ENCODE assay signal across 11 cellular contexts in the genomic region with DNA sequence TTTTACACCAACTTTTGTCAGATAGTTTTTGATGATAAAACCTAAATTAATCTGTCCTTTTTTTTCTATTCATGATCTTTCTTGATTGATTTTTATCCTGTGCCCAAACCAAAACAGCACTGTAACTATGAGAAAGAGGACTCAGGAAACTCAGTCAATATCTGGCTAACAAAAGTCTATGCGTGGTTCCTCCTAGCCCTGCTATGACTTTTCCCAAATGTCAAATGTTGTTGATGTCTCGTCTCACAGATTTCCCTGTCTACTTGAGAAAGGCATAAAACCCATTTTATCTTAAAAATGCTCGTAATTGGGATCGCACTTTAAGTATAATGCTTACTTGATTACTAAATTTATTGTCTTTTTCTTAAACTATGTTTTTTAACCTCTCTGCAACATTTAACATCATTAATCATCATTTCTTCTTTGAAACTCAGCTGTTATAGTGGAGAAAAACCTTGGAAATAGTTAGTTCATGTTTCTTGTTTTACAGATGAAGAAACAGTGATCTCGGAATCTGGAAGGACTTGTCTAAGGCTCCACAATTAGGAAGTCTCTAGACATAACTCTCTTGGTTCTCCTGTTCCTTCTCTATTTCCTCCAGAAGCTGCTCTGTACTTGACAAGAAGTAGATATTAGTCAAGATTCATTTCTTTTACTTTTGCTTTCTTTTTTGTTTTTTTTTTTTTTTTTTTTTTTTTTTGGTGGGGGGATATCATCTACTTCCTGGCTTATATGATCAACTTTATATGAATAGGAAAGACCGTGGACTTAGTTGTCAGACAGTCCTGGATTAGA. TPM values are rescaled to one million over a fixed set of nuclear protein-coding genes. Genes with fewer than 3 reads are reported as not detected.
DNase-seq lines count a peak whose midpoint lies in the region; ATAC-seq, FAIRE-seq and TF ChIP-seq lines count a peak whose summit lies in the region.
"Had no signal": no experiment of that assay in that cellular context is flagged by ENCODE, and none has a peak within 500 bp of the region (broad histone marks: within the 10 kb centered on the region; RNA-seq: fewer than 3 reads in every experiment).

No MANE protein-coding gene starts in this region.

- peak overlapping the region; percentile 94 for H3K27ac Mint-ChIP-seq in activated CD8-positive, alpha-beta T cell treated with anti-CD3 and anti-CD28 coated beads, Interleukin-2, amount 10 ng/mL, durations not matched to agents 7 days and 5 days
- H3K27ac Mint-ChIP-seq: nephron had no signal

- H3K27me3 Mint-ChIP-seq in activated CD8-positive, alpha-beta T cell treated with anti-CD3 and anti-CD28 coated beads, Interleukin-2, amount 10 ng/mL, durations not matched to agents 7 days and 5 days (ENCODE audit: low read depth): no peaks in the 10 kb centered on the region

- no peaks in the 10 kb centered on the region for H3K79me2 ChIP-seq in osteoblast (ENCODE audit: insufficient read depth, low read length)

- no peaks in the 10 kb centered on the region for H4K20me1 ChIP-seq in osteoblast (ENCODE audit: insufficient read depth, low read length)

- peak overlapping the region; percentile 26 for H2AFZ ChIP-seq in osteoblast (ENCODE audit: low read length)

- no peak for TF ChIP-seq CTCF in osteoblast (IDR thresholded peaks at IDR 0.05; ENCODE audit: extremely low read depth, low read depth, low read length)

- peaks cover 16% of the 10 kb centered on the region for H3K36me3 Mint-ChIP-seq in activated CD8-positive, alpha-beta T cell treated with anti-CD3 and anti-CD28 coated beads, Interleukin-2, amount 10 ng/mL, durations not matched to agents 7 days and 5 days (ENCODE audit: low read depth)

- H3K4me1 Mint-ChIP-seq in activated CD8-positive, alpha-beta T cell treated with anti-CD3 and anti-CD28 coated beads, Interleukin-2, amount 10 ng/mL, durations not matched to agents 7 days and 5 days (ENCODE audit: low read depth): peaks cover 71% of the 10 kb centered on the region
- H3K4me1 Mint-ChIP-seq: nephron had no signal

- no peak overlapping the region for H3K4me3 ChIP-seq in osteoblast (ENCODE audit: insufficient read depth, low read length)

- peak overlapping the region; percentile 77 for H3K4me3 Mint-ChIP-seq in activated CD8-positive, alpha-beta T cell treated with anti-CD3 and anti-CD28 coated beads, Interleukin-2, amount 10 ng/mL, durations not matched to agents 7 days and 5 days
- H3K4me3 Mint-ChIP-seq: nephron had no signal

- FAIRE-seq in HTR-8/SVneo (lab: Jason Lieb, UNC): no peak

- ATAC-seq in GM18517 (IDR thresholded peaks at IDR 0.05; ENCODE audit: unreplicated experiment) (peak; percentile 80), HG02852 (IDR thresholded peaks at IDR 0.05; ENCODE audit: unreplicated experiment) (peak; percentile 56), GM19324 (IDR thresholded peaks at IDR 0.05; ENCODE audit: low FRiP score, unreplicated experiment) (no peak)
- peak; percentile 54 for ATAC-seq in activated CD8-positive, alpha-beta T cell treated with anti-CD3 and anti-CD28 coated beads, Interleukin-2, amount 10 ng/mL, durations not matched to agents 7 days and 5 days

- no peaks in the 10 kb centered on the region for H3K9me3 ChIP-seq in osteoblast (ENCODE audit: low read depth, low read length)

- H3K4me2 ChIP-seq in osteoblast (ENCODE audit: insufficient read depth, low read length): no peak overlapping the region

- H3K27me3 ChIP-seq in osteoblast (ENCODE audit: insufficient read depth, low read length): no peaks in the 10 kb centered on the region

- H3K27ac ChIP-seq in osteoblast (ENCODE audit: low read depth, low read length): no peak overlapping the region

- POLR2A ChIA-PET in activated CD8-positive, alpha-beta T cell treated with anti-CD3 and anti-CD28 coated beads, Interleukin-2, amount 10 ng/mL, durations not matched to agents 7 days and 5 days (lab: Charles Lee): interaction anchor here (0.8 to 2.1 kb wide), 4 partner anchors 9 to 70 kb away, joined by 3 to 13 read pairs (median 4); no protein-coding TSS in a partner anchor

- no peaks in the 10 kb centered on the region for H3K9me3 Mint-ChIP-seq in activated CD8-positive, alpha-beta T cell treated with anti-CD3 and anti-CD28 coated beads, Interleukin-2, amount 10 ng/mL, durations not matched to agents 7 days and 5 days (ENCODE audit: insufficient read depth)
- H3K9me3 Mint-ChIP-seq: nephron had no signal

- DNase-seq in activated CD8-positive, alpha-beta T cell treated with anti-CD3 and anti-CD28 coated beads, Interleukin-2, amount 10 ng/mL, durations not matched to agents 7 days and 5 days: no peak
- DNase-seq in osteoblast (ENCODE audit: insufficient read length, low spot score, missing footprints) (no peak), iPS-NIHi7 (ENCODE audit: extremely low spot score) (no peak), HTR-8/SVneo (ENCODE audit: insufficient read length, low spot score) (no peak)
- DNase-seq: NCI-H524 treated with DMSO at 0.1 percent for 48 hours; stimulated activated CD4-positive, alpha-beta T cell treated with anti-CD3 and anti-CD28 coated beads, Interleukin-15, amount 100 ng/mL, for 24 hours had no signal

- CTCF ChIA-PET in activated CD8-positive, alpha-beta T cell treated with anti-CD3 and anti-CD28 coated beads, Interleukin-2, amount 10 ng/mL, durations not matched to agents 7 days and 5 days (lab: Charles Lee): interaction anchor here (0.7 to 2.2 kb wide), 5 partner anchors 10 to 76 kb away, joined by 3 to 8 read pairs (median 6); no protein-coding TSS in a partner anchor

- H3K4me1 ChIP-seq in osteoblast (ENCODE audit: insufficient read depth, low read length): no peaks in the 10 kb centered on the region

- H3K36me3 ChIP-seq in osteoblast (ENCODE audit: insufficient read depth, low read length): no peaks in the 10 kb centered on the region

RNA-seq across cellular contexts. Expression of a gene that starts 26.2 kb away (rescaled TPM):
- total RNA-seq in activated CD8-positive, alpha-beta T cell treated with anti-CD3 and anti-CD28 coated beads, Interleukin-2, amount 10 ng/mL, durations not matched to agents 7 days and 5 days: 100 to 1,000 TPM; 604 to 619 TPM
- under 0.01 and 1.1 TPM in 2 replicates for total RNA-seq in osteoblast
- total RNA-seq: dermis microvascular lymphatic vessel endothelial cell had no signal

Comparison
In these comparisons a context has a peak if more than half of its experiments do, and no peak if none do; other contexts are left out.
1. RNA of a gene that starts 26.2 kb away (total RNA-seq): 604 to 619 TPM in activated CD8-positive, alpha-beta T cell treated with anti-CD3 and anti-CD28 coated beads, Interleukin-2, amount 10 ng/mL, durations not matched to agents 7 days and 5 days; under 0.01 to 1.1 TPM in osteoblast; every median in the first group is over 100 times any median in the second.